ENCODE assay signal across 8 cellular contexts in genomic region chr4:121070696-121071639, GRCh38. TPM values are rescaled to one million over a fixed set of nuclear protein-coding genes. Genes with fewer than 3 reads are reported as not detected.
A peak's percentile ranks its signal among the peaks of the same experiment; 100 is the strongest.
DNase-seq lines count a peak whose midpoint lies in the region; ATAC-seq and TF ChIP-seq lines count a peak whose summit lies in the region.

No MANE protein-coding gene starts in this region.

- H3K27ac ChIP-seq in iPS-18a (ENCODE audit: low read length) (no peak overlapping the region), gastrocnemius medialis (peak overlapping the region; percentile 3 to 75 (median 65))

- H3K27me3 ChIP-seq in iPS-18a (ENCODE audit: control insufficient read depth, insufficient read depth, low read length): peaks cover 53% of the 10 kb centered on the region
- H3K27me3 ChIP-seq in gastrocnemius medialis: peaks cover 11% of the 10 kb centered on the region in 3 donors

- intact Hi-C loops in gastrocnemius medialis (cut with DNase I; ENCODE audit: low total_unique reads): loop anchor here (10.0 kb wide), 1 partner anchor 146 kb away; the partner anchor contains the start of gene PRDM5

- H3K4me1 ChIP-seq in iPS-18a (ENCODE audit: control insufficient read depth, low read depth, low read length): peaks cover 18% of the 10 kb centered on the region
- H3K4me1 ChIP-seq in gastrocnemius medialis: peaks cover 3 to 12% of the 10 kb centered on the region in 2 donors

- in situ Hi-C loops in gastrocnemius medialis (cut with MboI; ENCODE audit: low sequenced_read_pairs in 4 of 4): no loop called here

- H3K4me3 ChIP-seq in iPS-18a (ENCODE audit: low read length) (peak overlapping the region; percentile 81), gastrocnemius medialis (peak overlapping the region; percentile 51 to 66 (median 64))

- ATAC-seq in gastrocnemius medialis: peak; percentile 33 to 51
- ATAC-seq in GM18868 (IDR thresholded peaks at IDR 0.05; ENCODE audit: unreplicated experiment): no peak
- no peak for ATAC-seq in HG03469 (IDR thresholded peaks at IDR 0.05; ENCODE audit: unreplicated experiment)

- H3K9ac ChIP-seq in iPS-18a (ENCODE audit: low read length): peak overlapping the region; percentile 20

- peak; percentile 42 for DNase-seq in Daoy (ENCODE audit: low read depth)
- peak; percentile 53 for DNase-seq in NCI-H460 (ENCODE audit: extremely low read depth, low read depth)
- peak; percentile 63 for DNase-seq in astrocyte of the hippocampus (ENCODE audit: low read depth, low spot score)
- DNase-seq in gastrocnemius medialis: no peak
- no peak for DNase-seq in NCI-H1048 (lab: John Stamatoyannopoulos, UW)

- no peak for TF ChIP-seq POLR2A in gastrocnemius medialis (IDR thresholded peaks at IDR 0.05)

- peak in 3 of 5 experiments; percentile 11 to 26 (median 24) for TF ChIP-seq CTCF in gastrocnemius medialis (IDR thresholded peaks at IDR 0.05 in 4 of 5, conservative IDR thresholded peaks at IDR 0.05 in 1 of 5)

- H3K36me3 ChIP-seq in iPS-18a (ENCODE audit: control insufficient read depth, low read depth, low read length) (no peaks in the 10 kb centered on the region), gastrocnemius medialis (no peaks in the 10 kb centered on the region)

- H3K9me3 ChIP-seq in iPS-18a (ENCODE audit: control insufficient read depth, low read depth, low read length) (no peaks in the 10 kb centered on the region), gastrocnemius medialis (no peaks in the 10 kb centered on the region)

RNA-seq across cellular contexts. Expression of gene NDNF, which starts 1.4 kb away (rescaled TPM):
- total RNA-seq in Daoy (2014; rRNA removed; shearing (Covaris generic)): 0.23 and 0.68 TPM in 2 replicates
- 0.35 and 0.79 TPM in 2 replicates for total RNA-seq in NCI-H460 (2014; rRNA removed; shearing (Covaris generic))
- 0.14 and 0.17 TPM in 2 replicates for polyA plus RNA-seq in NCI-H460 (2014; cell fraction: nucleus; rRNA removed)
- total RNA-seq in gastrocnemius medialis: 1 to 10 TPM; 2.6 to 8.1 (median 4.5) TPM

Comparison
In these comparisons a context has a peak if more than half of its experiments do, and no peak if none do; other contexts are left out.
1. DNase-seq: peak in Daoy (single experiment), NCI-H460 (single experiment) and astrocyte of the hippocampus (single experiment); none in gastrocnemius medialis (0 of 2) and NCI-H1048 (single experiment).
2. ATAC-seq: peak in gastrocnemius medialis (2 of 2); none in GM18868 (single experiment) and HG03469 (single experiment).